In genomic region chr10:52923520-52923919, GRCh38 we compare ENCODE assay signal across 26 cellular contexts.
DNase-seq lines count a peak whose midpoint lies in the region; ATAC-seq, FAIRE-seq and TF ChIP-seq lines count a peak whose summit lies in the region.
"Had no signal": no experiment of that assay in that cellular context is flagged by ENCODE, and none has a peak within 500 bp of the region (broad histone marks: within the 10 kb centered on the region; RNA-seq: fewer than 3 reads in every experiment).

No MANE protein-coding gene starts in this region.

- 31% methylated on average over 3 of the region's 5 CpGs for WGBS in HUES64
- 40 to 57% methylated on average over 1 to 5 of the region's 5 CpGs for WGBS in endodermal cell (ENCODE audit: insufficient coverage in 1 of 2, insufficient read length in 1 of 2), 2 experiments

- H3K9ac ChIP-seq in HUES64 (ENCODE audit: low read depth, low read length) (no peak overlapping the region), endodermal cell (ENCODE audit: extremely low read depth, low read length, poor library complexity, severe bottlenecking) (no peak overlapping the region)
- H3K9ac ChIP-seq: BLaER1 had no signal

- peaks cover 16% of the 10 kb centered on the region for H3K27me3 Mint-ChIP-seq in endodermal cell (ENCODE audit: insufficient read depth)
- H3K27me3 Mint-ChIP-seq: CD4-positive, alpha-beta T cell had no signal

- peak; percentile 61 for FAIRE-seq in D721Med (lab: Jason Lieb, UNC)
- FAIRE-seq: GM12891, HepG2, K562 had no signal

- no peaks in the 10 kb centered on the region for H3K36me3 Mint-ChIP-seq in endodermal cell (ENCODE audit: low read depth)

- H3K9me3 Mint-ChIP-seq in endodermal cell, result no peaks in the 10 kb centered on the region

- H3K27ac ChIP-seq in HUES64 (ENCODE audit: low read depth, low read length) (peak overlapping the region; percentile 65), endodermal cell (ENCODE audit: low read depth, low read length) (no peak overlapping the region), vagina (no peak overlapping the region)
- H3K27ac ChIP-seq: 22Rv1, BLaER1 had no signal

- no peaks in the 10 kb centered on the region for H3K27me3 ChIP-seq in HUES64 (ENCODE audit: insufficient read depth, low read length)
- H3K27me3 ChIP-seq in endodermal cell (ENCODE audit: control insufficient read depth, insufficient read depth, low read length, poor library complexity, severe bottlenecking), result peaks cover 47% of the 10 kb centered on the region
- H3K27me3 ChIP-seq in vagina, result no peaks in the 10 kb centered on the region
- H3K27me3 ChIP-seq: BLaER1, MG63 had no signal

- H3K4me3 ChIP-seq in HUES64 (ENCODE audit: low read length) (no peak overlapping the region), endodermal cell (ENCODE audit: low read length) (no peak overlapping the region), vagina (no peak overlapping the region)
- H3K4me3 ChIP-seq: BLaER1, K562, MG63 had no signal

- H3K9me3 ChIP-seq in HUES64 (ENCODE audit: insufficient read depth, low read depth, low read length) (no peaks in the 10 kb centered on the region), endodermal cell (ENCODE audit: control insufficient read depth, low read length) (peaks cover 5% of the 10 kb centered on the region), vagina (no peaks in the 10 kb centered on the region)
- H3K9me3 ChIP-seq: BLaER1, MG63 had no signal

- no peak overlapping the region for H3K4me3 Mint-ChIP-seq in endodermal cell
- H3K4me3 Mint-ChIP-seq: CD4-positive, alpha-beta T cell had no signal

- peaks cover 20% of the 10 kb centered on the region for H3K4me1 Mint-ChIP-seq in endodermal cell

- TF ChIP-seq CTCF in D721Med (IDR thresholded peaks at IDR 0.05; ENCODE audit: insufficient read depth, missing control alignments), result no peak
- TF ChIP-seq CTCF in endodermal cell (conservative IDR thresholded peaks at IDR 0.05), result no peak
- no peak for TF ChIP-seq CTCF in vagina (IDR thresholded peaks at IDR 0.05)

- intact Hi-C loops in vagina (cut with DNase I), result no loop called here

- no peak for TF ChIP-seq POLR2A in vagina (IDR thresholded peaks at IDR 0.05)

- no peak overlapping the region for H3K27ac Mint-ChIP-seq in endodermal cell
- H3K27ac Mint-ChIP-seq: CD4-positive, alpha-beta T cell had no signal

- ATAC-seq in GM21447 (IDR thresholded peaks at IDR 0.05; ENCODE audit: unreplicated experiment), result no peak
- ATAC-seq: HepG2, K562 had no signal

- H3K4me1 ChIP-seq in HUES64 (ENCODE audit: insufficient read depth, low read length) (peaks cover 39% of the 10 kb centered on the region), endodermal cell (ENCODE audit: control insufficient read depth, insufficient read depth, low read length) (no peaks in the 10 kb centered on the region), vagina (no peaks in the 10 kb centered on the region)
- H3K4me1 ChIP-seq: BLaER1 had no signal

- H3K36me3 ChIP-seq in HUES64 (ENCODE audit: insufficient read depth, low read length), result no peaks in the 10 kb centered on the region
- no peaks in the 10 kb centered on the region for H3K36me3 ChIP-seq in endodermal cell (ENCODE audit: control insufficient read depth, insufficient read depth, low read length)
- H3K36me3 ChIP-seq in vagina, result no peaks in the 10 kb centered on the region
- H3K36me3 ChIP-seq: BLaER1, MG63 had no signal

- DNase-seq in D721Med (ENCODE audit: insufficient read length, low spot score) (no peak), endodermal cell (peak; percentile 64), islet precursor cell (peak; percentile 59), OCI-M2 (lab: John Stamatoyannopoulos, UW; ENCODE audit: unreplicated experiment) (no peak), vagina (ENCODE audit: extremely low spot score in 2 of 2) (no peak), NCI-H748 treated with DMSO at 0.1 percent for 48 hours (lab: John Stamatoyannopoulos, UW) (no peak)
- DNase-seq: ACHN; CD4-positive, alpha-beta T cell; COR-L47; DND-41; GOT3; MG63; NCI-H1048; NCI-H1417 treated with DMSO at 0.1 percent for 48 hours; NCI-H2029; NCI-H345; NCI-H524; OCI-M1; Right ventricle myocardium superior had no signal

Comparison
In these comparisons a context has a peak if more than half of its experiments do, and no peak if none do; other contexts are left out.
1. DNase-seq: peak in endodermal cell (single experiment) and islet precursor cell (single experiment); none in D721Med (single experiment), OCI-M2 (single experiment), vagina (0 of 2) and NCI-H748 treated with DMSO at 0.1 percent for 48 hours (single experiment).